8 cellular contexts compared by ENCODE assay signal in genomic region chr3:128322030-128323022, GRCh38.
DNase-seq lines count a peak whose midpoint lies in the region; ATAC-seq and TF ChIP-seq lines count a peak whose summit lies in the region.

No MANE protein-coding gene starts in this region.

- intact Hi-C loops in mammary epithelial cell (cut with micrococcal nuclease) (loop anchor here (1.0 to 2.0 kb wide), 2 partner anchors 96 to 151 kb away; no protein-coding TSS in a partner anchor), left colon (cut with DNase I, micrococcal nuclease) (no loop called here)

- CTCF ChIA-PET in HEK293 (lab: Yijun Ruan, JAX) (interaction anchor here (0.6 to 2.7 kb wide), 10 partner anchors 12 to 262 kb away, joined by 3 to 28 read pairs (median 4); no protein-coding TSS in a partner anchor), mammary epithelial cell (lab: Charles Lee; ENCODE audit: low non-redundant PET) (interaction anchor here (0.6 to 1.6 kb wide), 2 partner anchors 142 to 227 kb away, joined by 5 to 6 read pairs; no protein-coding TSS in a partner anchor)

- no peak overlapping the region for H3K27ac ChIP-seq in HEK293 (ENCODE audit: extremely low read depth, low read depth, low read length)
- H3K27ac ChIP-seq in mammary epithelial cell (ENCODE audit: insufficient read depth, low read depth, low read length) = no peak overlapping the region

- H4K20me1 ChIP-seq in mammary epithelial cell (ENCODE audit: insufficient read depth, low read length) = no peaks in the 10 kb centered on the region

- no peak overlapping the region for H3K4me2 ChIP-seq in mammary epithelial cell (ENCODE audit: insufficient read depth, low read depth, low read length)

- H3K4me1 ChIP-seq in HEK293 (ENCODE audit: control insufficient read depth, insufficient read depth, low read length) (no peaks in the 10 kb centered on the region), mammary epithelial cell (ENCODE audit: insufficient read depth, low read length) (no peaks in the 10 kb centered on the region)

- 98% methylated on average over 8 of the region's 14 CpGs for WGBS in mammary epithelial cell (ENCODE audit: low coverage, missing lambda C conversion rate)

- no peaks in the 10 kb centered on the region for H3K79me2 ChIP-seq in mammary epithelial cell (ENCODE audit: insufficient read depth, low read length)

- no peaks in the 10 kb centered on the region for H3K36me3 ChIP-seq in HEK293 (ENCODE audit: control insufficient read depth in 2 of 2, insufficient read depth in 1 of 2, low read length in 2 of 2)
- H3K36me3 ChIP-seq in mammary epithelial cell (ENCODE audit: insufficient read depth, low read length) = no peaks in the 10 kb centered on the region

- no peak overlapping the region for H3K9ac ChIP-seq in mammary epithelial cell (ENCODE audit: insufficient read depth, low read length)

- POLR2A ChIA-PET in HEK293 (lab: Yijun Ruan, JAX) = no interaction called here

- no TSS peak for BruUV-seq in mammary epithelial cell (replicated peaks; lab: Mats Ljungman, UMichigan)

- H3K4me3 ChIP-seq in HEK293 (ENCODE audit: low read depth, low read length) = no peak overlapping the region
- H3K4me3 ChIP-seq in mammary epithelial cell (replicated peaks in 1 of 3; ENCODE audit: insufficient read depth in 1 of 3, low read depth in 2 of 3, low read length in 3 of 3) = no peak overlapping the region

- no peak overlapping the region for H2AFZ ChIP-seq in mammary epithelial cell (ENCODE audit: low read depth, low read length)

- no peaks in the 10 kb centered on the region for H3K27me3 ChIP-seq in mammary epithelial cell (ENCODE audit: insufficient read depth, low read length)

- DNase-seq in AG09319 (ENCODE audit: extremely low read depth, low read depth) = no peak
- DNase-seq in UCSD-AML1 (lab: John Stamatoyannopoulos, UW; ENCODE audit: unreplicated experiment) = peak; percentile 57
- peak; percentile 20 for DNase-seq in mammary epithelial cell
- DNase-seq in left colon = peak in 1 of 2 donors; percentile 59
- DNase-seq in stimulated activated CD8-positive, alpha-beta memory T cell treated with anti-CD3 and anti-CD28 coated beads, Interleukin-2, amount 100 ng/mL, for 48 hours (ENCODE audit: low read depth in 2 of 2) = peak; percentile 13 to 14
- no peak for DNase-seq in HPDE6-E6E7 (ENCODE audit: extremely low spot score)

- in situ Hi-C loops in mammary epithelial cell (cut with MboI; ENCODE audit: low sequenced_read_pairs in 2 of 2) = no loop called here

- TF ChIP-seq CTCF in AG09319 (IDR thresholded peaks at IDR 0.05; ENCODE audit: low read depth, low read length) = peak; percentile 63
- peak; percentile 27; the same call in 1 of the 2 replicates for TF ChIP-seq CTCF in HEK293 (tag by site-specific recombination; IDR thresholded peaks at IDR 0.05)
- TF ChIP-seq CTCF in mammary epithelial cell (conservative IDR thresholded peaks at IDR 0.05 in 1 of 2, IDR thresholded peaks at IDR 0.05 in 1 of 2; ENCODE audit: extremely low read depth in 1 of 2, insufficient read depth in 1 of 2, low read depth in 1 of 2, low read length in 2 of 2) = peak; percentile 47 to 76

- no peaks in the 10 kb centered on the region for H3K9me3 ChIP-seq in HEK293 (ENCODE audit: control insufficient read depth, insufficient read depth, low read depth, low read length)
- no peaks in the 10 kb centered on the region for H3K9me3 ChIP-seq in mammary epithelial cell (replicated peaks; ENCODE audit: insufficient read depth, low read length)

- dilution Hi-C loops in mammary epithelial cell (cut with HindIII; ENCODE audit: low sequenced_read_pairs) = no loop called here

- ATAC-seq in left colon (peak; percentile 63), GM21825 (IDR thresholded peaks at IDR 0.05; ENCODE audit: unreplicated experiment) (no peak)

TF ChIP-seq in HEK293, 187 proteins besides CTCF, POLR2A, EP300 and RAD21:
- TF ChIP-seq ZNF654 (tag by site-specific recombination; IDR thresholded peaks at IDR 0.05; ENCODE audit: low read depth) = peak; percentile 18
- no peak for TF ChIP-seq GLI4 (tag by site-specific recombination; IDR thresholded peaks at IDR 0.05)
- peak; percentile 44; the same call in 1 of the 2 replicates for TF ChIP-seq ZIC2 (tag by site-specific recombination; IDR thresholded peaks at IDR 0.05)
- TF ChIP-seq SP2 (tag by site-specific recombination; IDR thresholded peaks at IDR 0.05) = no peak
- 0 out of 2 replicates have a peak, but pooled peaks have one; percentile 18 for TF ChIP-seq GLIS1 (tag by site-specific recombination; IDR thresholded peaks at IDR 0.05)

Comparison
In these comparisons a context has a peak if more than half of its experiments do, and no peak if none do; other contexts are left out.
1. DNase-seq: peak in UCSD-AML1 (single experiment), mammary epithelial cell (single experiment) and stimulated activated CD8-positive, alpha-beta memory T cell treated with anti-CD3 and anti-CD28 coated beads, Interleukin-2, amount 100 ng/mL, for 48 hours (2 of 2); none in AG09319 (single experiment) and HPDE6-E6E7 (single experiment).
2. Peak in every context shown above with its lines, with median percentiles within 50 percentile points of each other: CTCF ChIP-seq.